Comparison of ENCODE assay signal across 9 cellular contexts in the genomic region with DNA sequence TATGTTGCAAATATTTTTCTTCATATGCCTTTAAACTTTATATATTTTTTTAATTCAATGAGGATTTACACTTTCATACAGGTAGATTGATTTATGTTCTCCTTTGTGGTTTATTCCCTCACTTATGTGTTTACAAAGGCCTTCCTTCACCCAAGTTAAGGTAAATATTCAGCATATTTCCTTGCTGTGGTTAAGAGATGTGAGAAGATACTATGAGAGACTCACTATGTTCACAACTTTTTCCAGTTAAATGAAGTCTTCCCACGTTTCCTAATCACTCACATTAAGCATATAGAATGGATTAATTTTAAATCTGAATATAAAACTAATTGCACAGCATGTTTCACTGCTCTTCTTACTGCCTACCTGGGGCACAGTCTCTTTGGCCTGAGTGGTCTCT. TPM values are rescaled to one million over a fixed set of nuclear protein-coding genes. Genes with fewer than 3 reads are reported as not detected.
DNase-seq lines count a peak whose midpoint lies in the region; ATAC-seq and TF ChIP-seq lines count a peak whose summit lies in the region.
"Had no signal": no experiment of that assay in that cellular context is flagged by ENCODE, and none has a peak within 500 bp of the region (broad histone marks: within the 10 kb centered on the region; RNA-seq: fewer than 3 reads in every experiment).

No MANE protein-coding gene starts in this region.

- H3K4me1 ChIP-seq in OCI-LY7 (ENCODE audit: insufficient read depth, low read length, poor library complexity, severe bottlenecking), result peaks cover 36% of the 10 kb centered on the region

- no peaks in the 10 kb centered on the region for H3K9me2 ChIP-seq in OCI-LY7 (ENCODE audit: insufficient read depth, low read length)

- peaks cover 13% of the 10 kb centered on the region for H3K27me3 Mint-ChIP-seq in progenitor cell of endocrine pancreas

- POLR2A ChIA-PET in OCI-LY7 (lab: Charles Lee), result interaction anchor here (1.3 kb wide), 1 partner anchor 20 kb away, joined by 3 read pairs; no protein-coding TSS in a partner anchor

- no peak for DNase-seq in OCI-LY7 (ENCODE audit: low spot score)
- no peak for DNase-seq in epithelial cell of esophagus (ENCODE audit: low read depth)
- DNase-seq in progenitor cell of endocrine pancreas (ENCODE audit: low spot score, unreplicated experiment), result no peak
- no peak for DNase-seq in effector CD4-positive, alpha-beta T cell
- DNase-seq in stimulated activated CD8-positive, alpha-beta memory T cell treated with anti-CD3 and anti-CD28 coated beads, Interleukin-4, amount 100 ng/mL, for 48 hours, result no peak

- TF ChIP-seq CTCF in GM12875 (IDR thresholded peaks at IDR 0.05; ENCODE audit: borderline replicate concordance, insufficient read depth, low read depth, low read length) (no peak), OCI-LY7 (conservative IDR thresholded peaks at IDR 0.05; ENCODE audit: low read length) (no peak), epithelial cell of esophagus (IDR thresholded peaks at IDR 0.05; ENCODE audit: insufficient read depth, low read depth, low read length, missing control alignments) (no peak), progenitor cell of endocrine pancreas (IDR thresholded peaks at IDR 0.05; ENCODE audit: unreplicated experiment) (no peak)

- H3K27ac ChIP-seq in OCI-LY7 (ENCODE audit: low read depth, low read length, poor library complexity, severe bottlenecking), result peak overlapping the region; percentile 59
- H3K27ac ChIP-seq: epithelial cell of prostate had no signal

- H4K20me1 ChIP-seq in OCI-LY7 (ENCODE audit: insufficient read depth, low read length), result no peaks in the 10 kb centered on the region

- H3K4me3 ChIP-seq in GM12875 (ENCODE audit: low read depth, low read length), result peak overlapping the region; percentile 68
- H3K4me3 ChIP-seq in OCI-LY7 (ENCODE audit: low read depth, low read length, poor library complexity, severe bottlenecking), result peak overlapping the region; percentile 73
- peak overlapping the region; percentile 67 for H3K4me3 ChIP-seq in epithelial cell of esophagus (ENCODE audit: low read length)

- H3K27ac Mint-ChIP-seq in progenitor cell of endocrine pancreas, result peak overlapping the region; percentile 59

- H2AFZ ChIP-seq in OCI-LY7 (ENCODE audit: low read length), result peak overlapping the region; percentile 73; the same call in 1 of the 2 replicates

- peak overlapping the region; percentile 78 for H3K4me3 Mint-ChIP-seq in progenitor cell of endocrine pancreas (ENCODE audit: low read depth)

- H3K36me3 ChIP-seq in OCI-LY7 (ENCODE audit: insufficient read depth, low read length), result no peaks in the 10 kb centered on the region

- BruUV-seq in OCI-LY7 (replicated peaks; lab: Mats Ljungman, UMichigan), result no TSS peak

- H3K36me3 Mint-ChIP-seq in progenitor cell of endocrine pancreas (ENCODE audit: insufficient read depth), result no peaks in the 10 kb centered on the region

- CTCF ChIA-PET in OCI-LY7 (lab: Charles Lee; ENCODE audit: unreplicated experiment), result interaction anchor here (0.8 to 1.0 kb wide), 2 partner anchors 33 to 135 kb away, joined by 3 to 4 read pairs; no protein-coding TSS in a partner anchor

- no peaks in the 10 kb centered on the region for H3K9me3 Mint-ChIP-seq in progenitor cell of endocrine pancreas (ENCODE audit: low read depth)

- H3K4me1 Mint-ChIP-seq in progenitor cell of endocrine pancreas (ENCODE audit: low read depth), result peaks cover 31% of the 10 kb centered on the region

- ATAC-seq in HG03442 (IDR thresholded peaks at IDR 0.05; ENCODE audit: unreplicated experiment) (no peak), HG02852 (IDR thresholded peaks at IDR 0.05; ENCODE audit: unreplicated experiment) (no peak)

- intact Hi-C loops in OCI-LY7 (cut with micrococcal nuclease; ENCODE audit: unreplicated experiment), result no loop called here

- no peaks in the 10 kb centered on the region for H3K9me3 ChIP-seq in OCI-LY7 (ENCODE audit: low read length)

- H3K79me2 ChIP-seq in OCI-LY7 (ENCODE audit: insufficient read depth, low read depth, low read length), result no peaks in the 10 kb centered on the region

- H3K4me2 ChIP-seq in OCI-LY7 (ENCODE audit: low read length), result peak overlapping the region; percentile 76

RNA-seq across cellular contexts. Expression of gene PECR, which starts 0.6 kb away (rescaled TPM):
- 2.3 and 7.3 TPM in 2 replicates for total RNA-seq in OCI-LY7 (2014; rRNA removed; shearing (Covaris generic))
- total RNA-seq in OCI-LY7 (2022) (5.3 and 5.7 TPM in 2 replicates), progenitor cell of endocrine pancreas (14.2 and 14.8 TPM in 2 replicates)

RNA-seq across cellular contexts. Expression of gene TMEM169, which starts 0.7 kb away (rescaled TPM):
- total RNA-seq in OCI-LY7 (2014; rRNA removed; shearing (Covaris generic)), result 0.09 and 0.59 TPM in 2 replicates
- total RNA-seq in OCI-LY7 (2022) (0.42 and 0.57 TPM in 2 replicates), progenitor cell of endocrine pancreas (3.6 and 3.8 TPM in 2 replicates)

RNA-seq across cellular contexts. Expression of gene XRCC5, which starts 28.1 kb away (rescaled TPM):
- 174 and 180 TPM in 2 replicates for total RNA-seq in OCI-LY7 (2014; rRNA removed; shearing (Covaris generic))
- 294 and 344 TPM in 2 replicates for total RNA-seq in OCI-LY7 (2022)
- total RNA-seq in progenitor cell of endocrine pancreas, result 378 and 386 TPM in 2 replicates
